In genomic region chr16:70476272-70477020, GRCh38 we compare ENCODE assay signal across 8 cellular contexts. TPM values are rescaled to one million over a fixed set of nuclear protein-coding genes. Genes with fewer than 3 reads are reported as not detected.
DNase-seq lines count a peak whose midpoint lies in the region; ATAC-seq, FAIRE-seq and TF ChIP-seq lines count a peak whose summit lies in the region.

No MANE protein-coding gene starts in this region.

- peak; percentile 78 for ATAC-seq in HG03139 (IDR thresholded peaks at IDR 0.05; ENCODE audit: unreplicated experiment)

- no peaks in the 10 kb centered on the region for H3K9me3 Mint-ChIP-seq in Calu3 (ENCODE audit: low read depth, unreplicated experiment)

- H3K4me3 ChIP-seq in SK-N-SH (ENCODE audit: low read depth in 2 of 2, low read length in 1 of 2), result no peak overlapping the region
- no peak overlapping the region for H3K4me3 ChIP-seq in esophagus (ENCODE audit: low read depth in 1 of 2, low read length in 2 of 2)

- H4K20me1 ChIP-seq in SK-N-SH (ENCODE audit: insufficient read depth), result no peaks in the 10 kb centered on the region

- peaks cover 38% of the 10 kb centered on the region for H3K36me3 Mint-ChIP-seq in Calu3 (ENCODE audit: insufficient read depth, unreplicated experiment)

- no TSS peak for BruUV-seq in Calu3 (replicated peaks; lab: Mats Ljungman, UMichigan)

- H3K27me3 ChIP-seq in SK-N-SH (ENCODE audit: insufficient read depth), result no peaks in the 10 kb centered on the region
- no peaks in the 10 kb centered on the region for H3K27me3 ChIP-seq in esophagus (ENCODE audit: control insufficient read depth in 1 of 2, insufficient read depth in 2 of 2, low read length in 2 of 2)

- H3K27ac Mint-ChIP-seq in Calu3 (ENCODE audit: unreplicated experiment), result peak overlapping the region; percentile 66

- peak overlapping the region; percentile 72 to 82 for H3K27ac ChIP-seq in SK-N-SH (ENCODE audit: low read depth in 2 of 2, low read length in 1 of 2)
- peak overlapping the region; percentile 1 to 26 for H3K27ac ChIP-seq in esophagus (ENCODE audit: low read depth in 2 of 2, low read length in 1 of 2)

- CTCF ChIA-PET in Calu3 (lab: Charles Lee) (interaction anchor here (0.5 to 2.3 kb wide), 9 partner anchors 9 to 295 kb away, joined by 3 to 13 read pairs (median 4); no protein-coding TSS in a partner anchor), SK-N-SH (lab: Yijun Ruan, JAX) (no interaction called here)

- POLR2A ChIA-PET in SK-N-SH (lab: Yijun Ruan, JAX), result no interaction called here

- H3F3A ChIP-seq in SK-N-SH (replicated peaks; ENCODE audit: insufficient read depth), result peaks cover 12% of the 10 kb centered on the region

- no peak; the same call in 1 of the 2 replicates for TF ChIP-seq RAD21 in SK-N-SH (IDR thresholded peaks at IDR 0.05; ENCODE audit: low read length)

- FAIRE-seq in GM19239 (lab: Jason Lieb, UNC), result peak; percentile 99

- peak overlapping the region; percentile 36 for H2AFZ ChIP-seq in SK-N-SH (ENCODE audit: low read depth)

- peak overlapping the region; percentile 43 for H3K4me3 Mint-ChIP-seq in Calu3 (ENCODE audit: low read depth, unreplicated experiment)

- intact Hi-C loops in Calu3 (cut with micrococcal nuclease; ENCODE audit: unreplicated experiment), result loop anchor here (2.0 kb wide), 1 partner anchor 96 kb away; no protein-coding TSS in a partner anchor

- peak overlapping the region; percentile 70 for H3K4me2 ChIP-seq in SK-N-SH

- no peak; a peak in 1 of 4 replicates for TF ChIP-seq EP300 in SK-N-SH (IDR thresholded peaks at IDR 0.05; ENCODE audit: borderline replicate concordance in 1 of 2, low read depth in 1 of 2, low read length in 1 of 2)

- peaks cover 0 to 33% of the 10 kb centered on the region in 2 experiments for H3K36me3 ChIP-seq in SK-N-SH (replicated peaks in 1 of 2; ENCODE audit: control insufficient read depth in 1 of 2, insufficient read depth in 2 of 2, low read length in 1 of 2)
- H3K36me3 ChIP-seq in esophagus (ENCODE audit: control insufficient read depth in 2 of 2, insufficient read depth in 2 of 2, low read length in 1 of 2), result peaks cover 15 to 46% of the 10 kb centered on the region in 2 donors

- peaks cover 10 to 11% of the 10 kb centered on the region in 2 experiments; a peak in 3 of 4 replicates for H3K4me1 ChIP-seq in SK-N-SH (ENCODE audit: control insufficient read depth in 1 of 2, insufficient read depth in 2 of 2, low read depth in 1 of 2, low read length in 1 of 2)
- peaks cover 0 to 5% of the 10 kb centered on the region in 2 donors for H3K4me1 ChIP-seq in esophagus (ENCODE audit: control insufficient read depth in 2 of 2, insufficient read depth in 2 of 2, low read length in 1 of 2)

- H3K9me2 ChIP-seq in SK-N-SH, result no peaks in the 10 kb centered on the region

- DNase-seq in Calu3 (peak; percentile 72), GM19239 (ENCODE audit: insufficient read length, low spot score) (peak; percentile 99), SK-N-SH (peak; percentile 79), NCI-H128 (lab: John Stamatoyannopoulos, UW; ENCODE audit: unreplicated experiment) (no peak), NCI-H1417 (lab: John Stamatoyannopoulos, UW) (no peak)
- peak; percentile 53 to 56 for DNase-seq in stimulated activated CD4-positive, alpha-beta T cell treated with anti-CD3 and anti-CD28 coated beads, Interleukin-2, amount 100 ng/mL, for 24 hours

- no peaks in the 10 kb centered on the region for H3K27me3 Mint-ChIP-seq in Calu3 (ENCODE audit: unreplicated experiment)

- WGBS in SK-N-SH (ENCODE audit: low lambda C conversion rate), result 58% methylated on average over 11 of the region's 13 CpGs
- 61 to 68% methylated on average over 13 of the region's 13 CpGs for WGBS in esophagus, 2 donors

- peaks cover 14% of the 10 kb centered on the region for H3K4me1 Mint-ChIP-seq in Calu3 (ENCODE audit: low read depth, unreplicated experiment)

- H3K79me2 ChIP-seq in SK-N-SH (ENCODE audit: insufficient read depth), result no peaks in the 10 kb centered on the region

- H3K9me3 ChIP-seq in SK-N-SH, result no peaks in the 10 kb centered on the region
- no peaks in the 10 kb centered on the region for H3K9me3 ChIP-seq in esophagus (ENCODE audit: control insufficient read depth in 2 of 2, insufficient read depth in 1 of 2, low read depth in 1 of 2, low read length in 1 of 2)

- H3K9ac ChIP-seq in SK-N-SH, result peak overlapping the region; percentile 43; the same call in 1 of the 2 replicates

- TF ChIP-seq CTCF in Calu3 (IDR thresholded peaks at IDR 0.05; ENCODE audit: unreplicated experiment) (no peak), SK-N-SH (IDR thresholded peaks at IDR 0.05) (no peak)

TF ChIP-seq in SK-N-SH, 30 proteins besides CTCF, POLR2A, EP300 and RAD21 (continues in another document):
- TF ChIP-seq CHD2 (IDR thresholded peaks at IDR 0.05; ENCODE audit: low read length, partially characterized antibody) (peak; percentile 18), NFIC (IDR thresholded peaks at IDR 0.05; ENCODE audit: borderline replicate concordance) (peak; percentile 45; the same call in 1 of the 2 replicates), MXI1 (IDR thresholded peaks at IDR 0.05; ENCODE audit: low read depth, low read length) (no peak; the same call in 1 of the 2 replicates), EZH2phosphoT487 (IDR thresholded peaks at IDR 0.05; ENCODE audit: borderline replicate concordance, low read depth) (no peak), IRF3 (IDR thresholded peaks at IDR 0.05; ENCODE audit: low read depth, low read length) (no peak), USF1 (IDR thresholded peaks at IDR 0.05; ENCODE audit: borderline replicate concordance, low read depth) (no peak), ZBTB33 (IDR thresholded peaks at IDR 0.05; ENCODE audit: borderline replicate concordance, low read depth) (no peak), GATA2 (CRISPR knock-in tag; IDR thresholded peaks at IDR 0.05) (peak; percentile 72), SMC3 (IDR thresholded peaks at IDR 0.05; ENCODE audit: low read depth, low read length) (0 out of 2 replicates have a peak, but pooled peaks have one; percentile 3), GABPA (IDR thresholded peaks at IDR 0.05; ENCODE audit: low read depth) (no peak), JUND (IDR thresholded peaks at IDR 0.05) (no peak; the same call in 1 of the 2 replicates), RXRA (IDR thresholded peaks at IDR 0.05; ENCODE audit: borderline replicate concordance, low read depth) (no peak), RCOR1 (IDR thresholded peaks at IDR 0.05; ENCODE audit: low read length) (0 out of 2 replicates have a peak, but pooled peaks have one; percentile 20), MAX (IDR thresholded peaks at IDR 0.05; ENCODE audit: low read depth) (0 out of 2 replicates have a peak, but pooled peaks have one; percentile 42)

RNA-seq across cellular contexts. Expression of gene FCSK, which starts 22.1 kb away (rescaled TPM):
- 27.6 and 29.1 TPM in 2 replicates for total RNA-seq in Calu3 (2022)
- 9.7 and 10.4 TPM in 2 replicates for polyA plus RNA-seq in SK-N-SH (2012; rRNA removed)
- 2.3 and 3.3 TPM in 2 replicates for polyA plus RNA-seq in SK-N-SH (2012; cell fraction: cytosol; rRNA removed)
- 47.7 and 71.8 TPM in 2 replicates for polyA plus RNA-seq in SK-N-SH (2012; cell fraction: nucleus; rRNA removed)
- polyA plus RNA-seq in esophagus, result 10 to 100 TPM in 1 of 2 donors, 1 to 10 TPM in 1; 7.6 to 11.3 TPM

RNA-seq across cellular contexts. Expression of gene ST3GAL2, which starts 37.5 kb away (rescaled TPM):
- total RNA-seq in Calu3 (2022), result 9.7 and 10.0 TPM in 2 replicates
- polyA plus RNA-seq in SK-N-SH (2012; rRNA removed) (11.4 and 19.9 TPM in 2 replicates), esophagus (1 to 10 TPM; 1.6 to 1.7 TPM)
- polyA plus RNA-seq in SK-N-SH (2012; cell fraction: cytosol; rRNA removed), result 6.6 and 13.1 TPM in 2 replicates
- polyA plus RNA-seq in SK-N-SH (2012; cell fraction: nucleus; rRNA removed), result 13.6 and 16.1 TPM in 2 replicates

RNA-seq across cellular contexts. Expression of gene COG4, which starts 46.9 kb away (rescaled TPM):
- total RNA-seq in Calu3 (2022), result 88.6 and 97.8 TPM in 2 replicates
- polyA plus RNA-seq in SK-N-SH (2012; rRNA removed) (54.4 and 72.7 TPM in 2 replicates), esophagus (10 to 100 TPM; 41.8 to 42.7 TPM)
- polyA plus RNA-seq in SK-N-SH (2012; cell fraction: cytosol; rRNA removed), result 32.9 and 45.7 TPM in 2 replicates
- 147 and 161 TPM in 2 replicates for polyA plus RNA-seq in SK-N-SH (2012; cell fraction: nucleus; rRNA removed)

RNA-seq across cellular contexts. Expression of gene SF3B3, which starts 47.2 kb away (rescaled TPM):
- 449 and 463 TPM in 2 replicates for total RNA-seq in Calu3 (2022)
- polyA plus RNA-seq in SK-N-SH (2012; rRNA removed) (75.9 and 81.7 TPM in 2 replicates), esophagus (100 to 1,000 TPM; 114 to 129 TPM)
- 58.5 and 71.3 TPM in 2 replicates for polyA plus RNA-seq in SK-N-SH (2012; cell fraction: cytosol; rRNA removed)
- 160 and 164 TPM in 2 replicates for polyA plus RNA-seq in SK-N-SH (2012; cell fraction: nucleus; rRNA removed)

Comparison
In these comparisons a context has a peak if more than half of its experiments do, and no peak if none do; other contexts are left out.
1. DNase-seq: peak in Calu3 (single experiment), GM19239 (single experiment), SK-N-SH (single experiment) and stimulated activated CD4-positive, alpha-beta T cell treated with anti-CD3 and anti-CD28 coated beads, Interleukin-2, amount 100 ng/mL, for 24 hours (2 of 2); none in NCI-H128 (single experiment) and NCI-H1417 (0 of 3).